In genomic region chr2:9800975-9801723, GRCh38 we compare ENCODE assay signal across 8 cellular contexts. TPM values are rescaled to one million over a fixed set of nuclear protein-coding genes. Genes with fewer than 3 reads are reported as not detected.
DNase-seq lines count a peak whose midpoint lies in the region; ATAC-seq and TF ChIP-seq lines count a peak whose summit lies in the region.

No MANE protein-coding gene starts in this region.

- no peak overlapping the region for H2AFZ ChIP-seq in H9 (ENCODE audit: low read length)

- no peak overlapping the region for H2AK5ac ChIP-seq in H9 (ENCODE audit: insufficient read length, low read length)

- H3K36me3 ChIP-seq in effector memory CD4-positive, alpha-beta T cell (ENCODE audit: control insufficient read depth, insufficient read depth, low read length): no peaks in the 10 kb centered on the region
- H3K36me3 ChIP-seq in spleen: no peaks in the 10 kb centered on the region

- H2BK5ac ChIP-seq in H9 (ENCODE audit: insufficient read length, low read length): no peak overlapping the region

- H2BK12ac ChIP-seq in H9 (ENCODE audit: insufficient read length, low read depth, low read length): no peak overlapping the region

- peaks cover 27% of the 10 kb centered on the region for H3K4me1 Mint-ChIP-seq in T-helper 1 cell treated with Interleukin-12 subunit alpha and Interleukin-12 subunit beta and Interleukin-4 antibody, amounts not matched to agents 30 μg/mL and 1 μg/mL, for 36 hours (ENCODE audit: low read depth)
- H3K4me1 Mint-ChIP-seq in H9: peaks cover 22 to 44% of the 10 kb centered on the region in 2 experiments

- peak; percentile 69 to 79 (median 74) for DNase-seq in effector memory CD4-positive, alpha-beta T cell
- peak; percentile 77 for DNase-seq in spleen
- no peak for DNase-seq in NCI-H146 (lab: John Stamatoyannopoulos, UW)
- DNase-seq in kidney glomerular epithelial cell (lab: John Stamatoyannopoulos, UW): no peak
- DNase-seq in H9: no peak
- DNase-seq in NCI-H146 treated with DMSO at 0.1 percent for 48 hours (lab: John Stamatoyannopoulos, UW; ENCODE audit: unreplicated experiment): no peak

- H3K27me3 ChIP-seq in effector memory CD4-positive, alpha-beta T cell (replicated peaks; ENCODE audit: control insufficient read depth, insufficient read depth, low read length, poor library complexity, severe bottlenecking): no peaks in the 10 kb centered on the region
- H3K27me3 ChIP-seq in spleen (replicated peaks in 1 of 7): peaks cover 0 to 4% (median 0%) of the 10 kb centered on the region in 7 donors
- H3K27me3 ChIP-seq in H9 (ENCODE audit: insufficient read depth, low read length): no peaks in the 10 kb centered on the region

- TF ChIP-seq CTCF in spleen (IDR thresholded peaks at IDR 0.05 in 8 of 11, conservative IDR thresholded peaks at IDR 0.05 in 3 of 11): no peak
- TF ChIP-seq CTCF in H9 (conservative IDR thresholded peaks at IDR 0.05): no peak

- H3K56ac ChIP-seq in H9 (ENCODE audit: insufficient read length, low read depth, low read length): no peak overlapping the region

- no peak overlapping the region for H4K8ac ChIP-seq in H9 (replicated peaks; ENCODE audit: insufficient read length, low read depth, low read length)

- H3K23ac ChIP-seq in H9 (ENCODE audit: insufficient read length, low read depth, low read length): no peak overlapping the region

- intact Hi-C loops in spleen (cut with DNase I; ENCODE audit: low total_unique reads): no loop called here

- no peaks in the 10 kb centered on the region for H3K79me1 ChIP-seq in H9 (ENCODE audit: insufficient read depth, low read depth, low read length, poor library complexity, severe bottlenecking)

- no peak overlapping the region for H2BK120ac ChIP-seq in H9 (ENCODE audit: low read depth, low read length, poor library complexity, severe bottlenecking)

- no peak overlapping the region for H3K9ac ChIP-seq in H9 (ENCODE audit: extremely low read depth, insufficient read length, low read length)

- TF ChIP-seq POLR2A in spleen (IDR thresholded peaks at IDR 0.05): no peak

- H3K4me2 ChIP-seq in H9 (ENCODE audit: insufficient read depth, insufficient read length, low read length): no peak overlapping the region

- H4K91ac ChIP-seq in H9 (ENCODE audit: insufficient read length, low read depth, low read length): no peak overlapping the region

- H3K9me3 ChIP-seq in effector memory CD4-positive, alpha-beta T cell (ENCODE audit: control insufficient read depth, low read length): no peaks in the 10 kb centered on the region
- H3K9me3 ChIP-seq in spleen: peaks cover 0 to 5% (median 0%) of the 10 kb centered on the region in 8 donors
- H3K9me3 ChIP-seq in H9 (ENCODE audit: control insufficient read depth, low read depth, low read length): no peaks in the 10 kb centered on the region

- 70 to 80% (median 73%) methylated on average over 18 to 25 of the region's 25 CpGs for WGBS in spleen, 5 donors
- no CpG with 5 or more reads among the region's 25 CpGs for WGBS in H9 (ENCODE audit: extremely low coverage, insufficient read length, low lambda C conversion rate)

- no peak overlapping the region for H2BK20ac ChIP-seq in H9 (ENCODE audit: low read depth, low read length, poor library complexity, severe bottlenecking)

- H2BK15ac ChIP-seq in H9 (ENCODE audit: low read depth, low read length): no peak overlapping the region

- ATAC-seq in GM19463 (IDR thresholded peaks at IDR 0.05; ENCODE audit: unreplicated experiment): peak; percentile 45

- H3K23me2 ChIP-seq in H9 (ENCODE audit: insufficient read length, low read depth, low read length, poor library complexity, severe bottlenecking): no peaks in the 10 kb centered on the region

- peak overlapping the region; percentile 35 for H3K27ac Mint-ChIP-seq in T-helper 1 cell treated with Interleukin-12 subunit alpha and Interleukin-12 subunit beta and Interleukin-4 antibody, amounts not matched to agents 30 μg/mL and 1 μg/mL, for 36 hours
- H3K27ac Mint-ChIP-seq in H9: no peak overlapping the region; a peak in 1 of 7 replicates

- peaks cover 13% of the 10 kb centered on the region for H3K27me3 Mint-ChIP-seq in T-helper 1 cell treated with Interleukin-12 subunit alpha and Interleukin-12 subunit beta and Interleukin-4 antibody, amounts not matched to agents 30 μg/mL and 1 μg/mL, for 36 hours (ENCODE audit: low read depth)
- no peaks in the 10 kb centered on the region; the same call in 1 of the 2 replicates for H3K27me3 Mint-ChIP-seq in H9 (ENCODE audit: low read depth)

- H3K9me3 Mint-ChIP-seq in T-helper 1 cell treated with Interleukin-12 subunit alpha and Interleukin-12 subunit beta and Interleukin-4 antibody, amounts not matched to agents 30 μg/mL and 1 μg/mL, for 36 hours: no peaks in the 10 kb centered on the region
- H3K9me3 Mint-ChIP-seq in H9: no peaks in the 10 kb centered on the region; a peak in 1 of 5 replicates

- no peak overlapping the region for H3K4me3 Mint-ChIP-seq in T-helper 1 cell treated with Interleukin-12 subunit alpha and Interleukin-12 subunit beta and Interleukin-4 antibody, amounts not matched to agents 30 μg/mL and 1 μg/mL, for 36 hours
- H3K4me3 Mint-ChIP-seq in H9: no peak overlapping the region

- no peaks in the 10 kb centered on the region for H3K36me3 Mint-ChIP-seq in T-helper 1 cell treated with Interleukin-12 subunit alpha and Interleukin-12 subunit beta and Interleukin-4 antibody, amounts not matched to agents 30 μg/mL and 1 μg/mL, for 36 hours (ENCODE audit: low read depth)
- H3K36me3 Mint-ChIP-seq in H9 (ENCODE audit: insufficient read depth in 1 of 3, low read depth in 3 of 3): no peaks in the 10 kb centered on the region

- no peaks in the 10 kb centered on the region for H3K79me2 ChIP-seq in H9 (ENCODE audit: insufficient read depth, low read length)

- H3K14ac ChIP-seq in H9 (ENCODE audit: insufficient read depth, low read length): no peak overlapping the region

- H4K20me1 ChIP-seq in H9 (ENCODE audit: control insufficient read depth, insufficient read depth, insufficient read length): no peaks in the 10 kb centered on the region

- H3T11ph ChIP-seq in H9 (ENCODE audit: low read length): no peak overlapping the region

- no peak overlapping the region for H3K4me3 ChIP-seq in effector memory CD4-positive, alpha-beta T cell (ENCODE audit: insufficient read depth, low read depth, low read length, poor library complexity, severe bottlenecking)
- H3K4me3 ChIP-seq in spleen: no peak overlapping the region

- H3K4me1 ChIP-seq in effector memory CD4-positive, alpha-beta T cell (ENCODE audit: control insufficient read depth, insufficient read depth, low read length, poor library complexity, severe bottlenecking): peaks cover 36% of the 10 kb centered on the region
- peaks cover 8 to 46% (median 23%) of the 10 kb centered on the region in 6 donors for H3K4me1 ChIP-seq in spleen
- H3K4me1 ChIP-seq in H9 (ENCODE audit: insufficient read depth, low read length): no peaks in the 10 kb centered on the region

- H3K4ac ChIP-seq in H9 (ENCODE audit: low read depth, low read length): no peak overlapping the region

- H4K5ac ChIP-seq in H9 (ENCODE audit: insufficient read length, low read depth, low read length): no peak overlapping the region

- H3K18ac ChIP-seq in H9 (ENCODE audit: insufficient read length, low read depth, low read length): no peak overlapping the region

- peak overlapping the region; percentile 81 for H3K27ac ChIP-seq in effector memory CD4-positive, alpha-beta T cell (ENCODE audit: insufficient read depth, low read length, poor library complexity, severe bottlenecking)
- H3K27ac ChIP-seq in spleen (peak overlapping the region in 4 of 8 donors; percentile 23 to 68 (median 46)), H9 (ENCODE audit: insufficient read length, low read depth, low read length) (no peak overlapping the region)

RNA-seq across cellular contexts. Expression of gene TAF1B, which starts 42.1 kb away (rescaled TPM):
- 10 to 100 TPM; 11.5 to 26.5 (median 19.1) TPM for total RNA-seq in spleen
- 1 to 10 TPM; 3.8 to 5.3 (median 4.2) TPM for polyA plus RNA-seq in spleen
- 29.9 and 31.9 TPM in 2 replicates for total RNA-seq in H9 (2021)

Comparison
In these comparisons a context has a peak if more than half of its experiments do, and no peak if none do; other contexts are left out.
1. DNase-seq: peak in effector memory CD4-positive, alpha-beta T cell (3 of 3) and spleen (single experiment); none in NCI-H146 (single experiment), kidney glomerular epithelial cell (single experiment), H9 (single experiment) and NCI-H146 treated with DMSO at 0.1 percent for 48 hours (single experiment).